Comparison of ENCODE assay signal across 7 cellular contexts in genomic region chr21:23020969-23021368, GRCh38.
"Had no signal": no experiment of that assay in that cellular context is flagged by ENCODE, and none has a peak within 500 bp of the region (broad histone marks: within the 10 kb centered on the region; RNA-seq: fewer than 3 reads in every experiment).

No MANE protein-coding gene starts in this region.

- DNase-seq: GF-D8 had no signal

- FAIRE-seq: G401.6, GM12878, GM12891, GM12892, GM18507, GM19239 had no signal

- H3K4me3 ChIP-seq: GM12878 had no signal
